Comparison of ENCODE assay signal across 31 cellular contexts in genomic region chr2:107729456-107729855, GRCh38.
"Had no signal": no experiment of that assay in that cellular context is flagged by ENCODE, and none has a peak within 500 bp of the region (broad histone marks: within the 10 kb centered on the region; RNA-seq: fewer than 3 reads in every experiment).

No MANE protein-coding gene starts in this region.

- H3K27me3 ChIP-seq: brain microvascular endothelial cell, gastrocnemius medialis, heart right ventricle had no signal

- H3K36me3 ChIP-seq: brain microvascular endothelial cell, gastrocnemius medialis, heart right ventricle, WERI-Rb-1 had no signal

- H3K4me3 ChIP-seq: gastrocnemius medialis, heart right ventricle had no signal

- H3K4me1 ChIP-seq: gastrocnemius medialis, heart right ventricle had no signal

- H3K27ac ChIP-seq: brain microvascular endothelial cell, gastrocnemius medialis, heart right ventricle, WERI-Rb-1 had no signal

- DNase-seq: activated B cell treated with CpG ODN at 0.5 μM for 24 hours; activated CD4-positive, alpha-beta T cell treated with anti-CD3 and anti-CD28 coated beads for 48 hours; activated CD4-positive, alpha-beta T cell treated with anti-CD3 and anti-CD28 coated beads, Interleukin-2, amount 50 U/mL, for 1 hour; activated CD4-positive, alpha-beta T cell treated with anti-CD3 and anti-CD28 coated beads, Interleukin-2, amount 50 U/mL, for 48 hours; activated CD8-positive, alpha-beta memory T cell treated with anti-CD3 and anti-CD28 coated beads for 24 hours; activated CD8-positive, alpha-beta T cell treated with anti-CD3 and anti-CD28 coated beads for 36 hours; activated effector memory CD4-positive, alpha-beta T cell treated with Interleukin-2 at 50 U/mL for 16 hours; activated gamma-delta T cell treated with Interleukin-2 at 50 U/mL for 16 hours; activated naive CD4-positive, alpha-beta T cell treated with anti-CD3 and anti-CD28 coated beads, Interleukin-2, amount 50 U/mL, for 16 hours; activated naive CD4-positive, alpha-beta T cell treated with Interleukin-2 at 50 U/mL for 16 hours; activated T-cell treated with anti-CD3 and anti-CD28 coated beads, Interleukin-2, amount 50 U/mL, for 4 hours; amniotic stem cell; anterior cingulate cortex; brain microvascular endothelial cell; caudate nucleus; cortex of kidney; dermis blood vessel endothelial cell; effector CD4-positive, alpha-beta T cell; effector memory CD8-positive, alpha-beta T cell; foreskin fibroblast; gastrocnemius medialis; glutamatergic neuron; heart right ventricle; T-cell; T-helper 9 cell; WERI-Rb-1 had no signal

- H3K9me3 ChIP-seq: gastrocnemius medialis had no signal

- ATAC-seq: activated CD4-positive, CD25-positive, alpha-beta regulatory T cell treated with anti-CD3 and anti-CD28 coated beads, Interleukin-2, amount 50 U/mL, for 24 hours; activated CD8-positive, alpha-beta T cell treated with anti-CD3 and anti-CD28 coated beads for 36 hours; activated T-cell treated with anti-CD3 and anti-CD28 coated beads, Interleukin-2, amount 50 U/mL, for 4 hours; activated T-helper 17 cell treated with anti-CD3 and anti-CD28 coated beads, Interleukin-2, amount 50 U/mL, for 72 hours; effector memory CD8-positive, alpha-beta T cell; esophagus mucosa; gastrocnemius medialis; heart right ventricle; T-cell had no signal

- FAIRE-seq: astrocyte, colon had no signal
